19 cellular contexts compared by ENCODE assay signal in genomic region chr5:9392625-9393024, GRCh38.
"Had no signal": no experiment of that assay in that cellular context is flagged by ENCODE, and none has a peak within 500 bp of the region (broad histone marks: within the 10 kb centered on the region; RNA-seq: fewer than 3 reads in every experiment).

No MANE protein-coding gene starts in this region.

- H3K27me3 ChIP-seq: colonic mucosa, foreskin keratinocyte, thyroid gland had no signal

- H3K27ac ChIP-seq: colonic mucosa, foreskin keratinocyte, lower lobe of right lung, parathyroid adenoma, psoas muscle, thyroid gland had no signal

- DNase-seq: colonic mucosa; dermis blood vessel endothelial cell; endodermal cell; erythroblast; foreskin keratinocyte; hippocampal formation; kidney glomerular epithelial cell; lower lobe of right lung; naive thymus-derived CD4-positive, alpha-beta T cell; nephron progenitor cell; psoas muscle; small intestine; stimulated activated CD4-positive, alpha-beta T cell treated with anti-CD3 and anti-CD28 coated beads, Interleukin-2, amount 100 ng/mL, for 48 hours; stimulated activated naive CD4-positive, alpha-beta T cell treated with Interleukin-2 at 50 U/mL for 16 hours; thyroid gland had no signal

- H3K9me3 ChIP-seq: colonic mucosa, lower lobe of right lung, psoas muscle, thyroid gland had no signal

- H2AFZ ChIP-seq: parathyroid adenoma had no signal

- H3K79me2 ChIP-seq: parathyroid adenoma had no signal

- H3K9ac ChIP-seq: parathyroid adenoma had no signal

- ATAC-seq: foreskin keratinocyte; left lobe of liver; lower lobe of right lung; naive thymus-derived CD4-positive, alpha-beta T cell; psoas muscle had no signal

- H3K4me1 ChIP-seq: colonic mucosa, foreskin keratinocyte, lower lobe of right lung, parathyroid adenoma, psoas muscle, thyroid gland had no signal

- H3K4me3 ChIP-seq: colonic mucosa, lower lobe of right lung, psoas muscle, thyroid gland had no signal

- H3K36me3 ChIP-seq: colonic mucosa, lower lobe of right lung, thyroid gland had no signal

- FAIRE-seq: endothelial cell of umbilical vein, small intestine, urothelium cell line had no signal
